ENCODE assay signal across 17 cellular contexts in the genomic region with DNA sequence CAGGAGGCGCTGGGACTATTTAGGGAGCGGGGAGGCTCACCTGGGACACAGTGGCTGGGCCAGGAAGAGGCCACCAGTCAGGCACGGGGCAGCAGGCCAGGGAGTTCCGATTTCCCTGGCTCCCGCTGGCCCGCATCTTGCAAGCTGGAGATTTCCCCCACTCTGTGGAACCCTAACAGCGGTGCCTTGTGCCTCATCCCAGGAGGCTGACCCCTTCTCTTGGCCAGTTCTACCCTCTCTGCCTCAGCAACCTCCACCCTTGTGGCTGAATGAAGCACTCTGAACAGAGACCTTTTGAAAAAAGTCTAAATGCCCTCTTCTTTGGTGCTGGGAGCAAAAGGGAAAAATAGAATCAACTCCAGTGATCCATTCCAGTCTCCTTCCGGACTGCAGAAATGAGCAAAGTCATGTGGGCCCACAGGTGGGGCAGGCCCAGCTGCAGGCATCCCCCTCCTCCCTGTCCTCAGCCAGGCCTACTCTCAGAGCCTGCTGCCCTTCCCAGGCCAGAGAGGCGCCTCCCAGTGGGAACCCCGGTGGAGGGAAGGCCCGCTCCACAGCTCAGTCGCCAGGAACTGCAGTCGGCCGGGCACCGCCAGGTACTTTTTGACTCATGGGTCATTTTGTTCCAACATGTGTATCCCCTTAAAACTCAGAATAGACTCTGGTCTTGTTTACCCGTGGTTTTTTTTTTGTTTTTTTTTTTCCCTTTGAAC.
"Had no signal": no experiment of that assay in that cellular context is flagged by ENCODE, and none has a peak within 500 bp of the region (broad histone marks: within the 10 kb centered on the region; RNA-seq: fewer than 3 reads in every experiment).

No MANE protein-coding gene starts in this region.

- H3K4me3 ChIP-seq: lung, ovary, psoas muscle, skin epidermis, thoracic aorta, upper lobe of left lung had no signal

- H3K4me1 ChIP-seq: psoas muscle, upper lobe of left lung had no signal

- H3K36me3 ChIP-seq: neutrophil, ovary, thoracic aorta, upper lobe of left lung had no signal

- FAIRE-seq: endometrium, keratinocyte had no signal

- H3K9me3 ChIP-seq: ovary, psoas muscle, thoracic aorta had no signal

- H3K27ac ChIP-seq: neutrophil, ovary, psoas muscle, skin epidermis, thoracic aorta, upper lobe of left lung, VCaP had no signal

- DNase-seq: activated CD4-positive, CD25-positive, alpha-beta regulatory T cell treated with anti-CD3 and anti-CD28 coated beads, Interleukin-2, amount 50 U/mL, for 72 hours; activated T-cell treated with anti-CD3 and anti-CD28 coated beads, Interleukin-2, amount 50 U/mL, for 1 hour; aorta; erythroblast; foreskin fibroblast; midbrain; psoas muscle; stimulated activated naive B cell treated with anti-CD40 and anti-IgM and Interleukin-4, amounts not matched to agents 10 μg/mL and 1 μg/mL and 100 μg/mL, for 72 hours had no signal

- H3K27me3 ChIP-seq: neutrophil, ovary, upper lobe of left lung had no signal
